In genomic region chr4:99821918-99822503, GRCh38 we compare ENCODE assay signal across 9 cellular contexts. TPM values are rescaled to one million over a fixed set of nuclear protein-coding genes. Genes with fewer than 3 reads are reported as not detected.
DNase-seq lines count a peak whose midpoint lies in the region; ATAC-seq, FAIRE-seq and TF ChIP-seq lines count a peak whose summit lies in the region.
"Had no signal": no experiment of that assay in that cellular context is flagged by ENCODE, and none has a peak within 500 bp of the region (broad histone marks: within the 10 kb centered on the region; RNA-seq: fewer than 3 reads in every experiment).

No MANE protein-coding gene starts in this region.

- H3K36me3 ChIP-seq in esophagus muscularis mucosa, result no peaks in the 10 kb centered on the region

- no peak for TF ChIP-seq POLR2A in esophagus muscularis mucosa (IDR thresholded peaks at IDR 0.05; ENCODE audit: low read depth)
- TF ChIP-seq POLR2A in H54 (IDR thresholded peaks at IDR 0.05; ENCODE audit: low read depth, low read length), result no peak

- FAIRE-seq in H54 (lab: Jason Lieb, UNC), result no peak

- 76% methylated on average over 4 of the region's 4 CpGs for WGBS in esophagus muscularis mucosa

- intact Hi-C loops in Right ventricle myocardium superior (cut with DNase I) (no loop called here), esophagus muscularis mucosa (cut with DNase I) (no loop called here)

- ATAC-seq in GM18511 (IDR thresholded peaks at IDR 0.05; ENCODE audit: unreplicated experiment) (peak; percentile 86), GM21619 (IDR thresholded peaks at IDR 0.05; ENCODE audit: unreplicated experiment) (peak; percentile 81), HG03571 (IDR thresholded peaks at IDR 0.05; ENCODE audit: unreplicated experiment) (peak; percentile 80), Right ventricle myocardium superior (ENCODE audit: poor library complexity) (peak; percentile 93)

- H3K27ac ChIP-seq in esophagus muscularis mucosa (replicated peaks in 1 of 4), result no peak overlapping the region

- no peaks in the 10 kb centered on the region for H3K9me3 ChIP-seq in esophagus muscularis mucosa

- no peak for DNase-seq in Right ventricle myocardium superior
- DNase-seq in esophagus muscularis mucosa (ENCODE audit: extremely low spot score), result no peak
- no peak for DNase-seq in H54 (ENCODE audit: insufficient read length, low spot score)
- no peak for DNase-seq in activated effector memory CD4-positive, alpha-beta T cell treated with Interleukin-2 at 50 U/mL for 16 hours
- DNase-seq in epidermal melanocyte (ENCODE audit: insufficient read length, low spot score), result no peak

- TF ChIP-seq CTCF in esophagus muscularis mucosa (IDR thresholded peaks at IDR 0.05), result no peak

- peaks cover 4 to 16% (median 12%) of the 10 kb centered on the region in 4 donors for H3K4me1 ChIP-seq in esophagus muscularis mucosa

- TF ChIP-seq EP300 in esophagus muscularis mucosa (IDR thresholded peaks at IDR 0.05), result no peak

- no peak overlapping the region for H3K4me3 ChIP-seq in esophagus muscularis mucosa

- H3K27me3 ChIP-seq in esophagus muscularis mucosa, result no peaks in the 10 kb centered on the region

RNA-seq across cellular contexts. Expression of gene DAPP1, which starts 5.4 kb away (rescaled TPM):
- total RNA-seq in Right ventricle myocardium superior (0.51 TPM), esophagus muscularis mucosa (1 to 10 TPM in 2 of 4 donors, under 1 TPM in 2; 0.86 to 2.5 (median 1.1) TPM)
- total RNA-seq: RPMI7951 had no signal
